ENCODE assay signal across 23 cellular contexts in the genomic region with DNA sequence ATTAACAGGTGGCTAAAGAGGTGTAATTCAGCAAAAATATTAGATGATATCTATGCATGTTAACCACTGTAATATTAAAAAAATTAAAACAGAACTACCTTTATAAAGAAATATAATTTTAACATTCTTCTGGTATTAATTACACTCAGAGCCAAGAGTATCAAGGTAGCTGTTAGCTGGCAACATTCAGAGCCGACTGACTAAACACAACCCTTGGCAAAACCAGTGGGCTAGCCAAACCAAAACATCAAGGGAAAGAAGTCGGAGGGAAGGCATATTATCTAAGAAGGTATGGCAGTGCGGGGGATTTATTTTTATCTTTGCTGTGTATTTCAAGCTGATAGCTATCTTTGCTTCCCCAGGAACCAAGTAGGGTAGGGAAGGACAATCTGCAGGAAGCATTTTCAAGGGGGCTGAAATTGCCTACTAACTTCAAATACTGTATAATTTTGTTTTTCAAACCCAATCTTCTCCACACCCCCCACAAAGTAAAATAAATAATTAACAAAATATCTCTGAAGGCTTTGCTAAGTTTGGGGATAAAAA.
"Had no signal": no experiment of that assay in that cellular context is flagged by ENCODE, and none has a peak within 500 bp of the region (broad histone marks: within the 10 kb centered on the region; RNA-seq: fewer than 3 reads in every experiment).

No MANE protein-coding gene starts in this region.

- H3K4me1 Mint-ChIP-seq: nephron had no signal

- H3K4me3 Mint-ChIP-seq: activated B cell treated with CpG ODN at 0.5 μM for 24 hours; activated CD4-positive, alpha-beta memory T cell treated with anti-CD3 and anti-CD28 coated beads for 36 hours; activated CD4-positive, alpha-beta T cell treated with anti-CD3 and anti-CD28 coated beads for 36 hours; activated naive CD4-positive, alpha-beta T cell treated with anti-CD3 and anti-CD28 coated beads for 36 hours; immature natural killer cell; nephron; stimulated activated memory B cell treated with anti-CD40 and anti-IgM and Interleukin-4, amounts not matched to agents 10 μg/mL and 1 μg/mL and 100 μg/mL, for 72 hours; T-helper 17 cell had no signal

- H3K27me3 ChIP-seq: hepatocyte, sigmoid colon, stomach, testis, uterus had no signal

- DNase-seq: activated B cell treated with CpG ODN at 0.5 μM for 24 hours; activated CD4-positive, alpha-beta memory T cell treated with anti-CD3 and anti-CD28 coated beads for 36 hours; activated CD4-positive, alpha-beta T cell treated with anti-CD3 and anti-CD28 coated beads for 36 hours; activated naive CD4-positive, alpha-beta T cell treated with anti-CD3 and anti-CD28 coated beads for 36 hours; activated T-cell treated with anti-CD3 and anti-CD28 coated beads, Interleukin-2, amount 50 U/mL, for 48 hours; amygdala; cerebellar nuclear complex; cortex of kidney; foreskin fibroblast; immature natural killer cell; left ventricle myocardium inferior; nucleus accumbens; sigmoid colon; stimulated activated CD4-positive, alpha-beta T cell treated with anti-CD3 and anti-CD28 coated beads, Interleukin-15, amount 100 ng/mL, for 24 hours; stomach; T-helper 17 cell; testis; trophoblast cell; uterus had no signal

- H3K4me3 ChIP-seq: hepatocyte, left ventricle myocardium inferior, sigmoid colon, smooth muscle cell, stomach, testis, uterus had no signal

- H3K27ac ChIP-seq: hepatocyte, left ventricle myocardium inferior, sigmoid colon, testis, uterus had no signal

- ATAC-seq: activated CD4-positive, alpha-beta T cell treated with anti-CD3 and anti-CD28 coated beads for 36 hours; stimulated activated memory B cell treated with anti-CD40 and anti-IgM and Interleukin-4, amounts not matched to agents 10 μg/mL and 1 μg/mL and 100 μg/mL, for 72 hours; T-helper 17 cell had no signal

- H3K27ac Mint-ChIP-seq: activated B cell treated with CpG ODN at 0.5 μM for 24 hours; activated CD4-positive, alpha-beta memory T cell treated with anti-CD3 and anti-CD28 coated beads for 36 hours; activated CD4-positive, alpha-beta T cell treated with anti-CD3 and anti-CD28 coated beads for 36 hours; activated naive CD4-positive, alpha-beta T cell treated with anti-CD3 and anti-CD28 coated beads for 36 hours; immature natural killer cell; nephron; stimulated activated memory B cell treated with anti-CD40 and anti-IgM and Interleukin-4, amounts not matched to agents 10 μg/mL and 1 μg/mL and 100 μg/mL, for 72 hours; T-helper 17 cell had no signal

- H3K27me3 Mint-ChIP-seq: activated B cell treated with CpG ODN at 0.5 μM for 24 hours; activated CD4-positive, alpha-beta memory T cell treated with anti-CD3 and anti-CD28 coated beads for 36 hours; activated CD4-positive, alpha-beta T cell treated with anti-CD3 and anti-CD28 coated beads for 36 hours; stimulated activated memory B cell treated with anti-CD40 and anti-IgM and Interleukin-4, amounts not matched to agents 10 μg/mL and 1 μg/mL and 100 μg/mL, for 72 hours; T-helper 17 cell had no signal

- H3K9me3 Mint-ChIP-seq: activated CD4-positive, alpha-beta memory T cell treated with anti-CD3 and anti-CD28 coated beads for 36 hours; activated naive CD4-positive, alpha-beta T cell treated with anti-CD3 and anti-CD28 coated beads for 36 hours; immature natural killer cell; nephron; stimulated activated memory B cell treated with anti-CD40 and anti-IgM and Interleukin-4, amounts not matched to agents 10 μg/mL and 1 μg/mL and 100 μg/mL, for 72 hours had no signal
